Comparison of ENCODE assay signal across 9 cellular contexts in the genomic region with DNA sequence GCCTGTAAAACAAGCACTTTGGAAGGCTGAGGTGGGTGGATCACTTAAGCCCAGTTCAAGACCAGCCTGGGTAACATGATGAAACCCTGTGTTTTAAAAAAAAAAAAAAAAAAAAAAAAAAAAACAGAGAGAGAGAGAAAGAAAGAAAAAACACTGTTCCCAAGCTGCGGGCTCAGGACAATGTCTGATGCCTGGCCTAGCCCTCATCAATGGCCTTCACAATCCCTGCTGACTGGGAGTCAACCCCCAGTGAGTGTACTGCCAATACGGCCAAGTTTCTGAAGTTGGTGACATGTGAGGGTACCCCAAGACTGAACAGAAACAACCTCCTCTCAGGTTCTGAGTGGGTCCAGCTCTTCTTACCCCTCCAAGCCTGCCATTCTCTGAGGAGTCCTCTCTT.
DNase-seq lines count a peak whose midpoint lies in the region; ATAC-seq and TF ChIP-seq lines count a peak whose summit lies in the region.
"Had no signal": no experiment of that assay in that cellular context is flagged by ENCODE, and none has a peak within 500 bp of the region (broad histone marks: within the 10 kb centered on the region; RNA-seq: fewer than 3 reads in every experiment).

No MANE protein-coding gene starts in this region.

- H3K9me3 Mint-ChIP-seq in activated naive CD4-positive, alpha-beta T cell treated with anti-CD3 and anti-CD28 coated beads, Interleukin-2, amount 50 U/mL, for 72 hours = no peaks in the 10 kb centered on the region

- RAD21 ChIA-PET in HCT116 (lab: Charles Lee; ENCODE audit: low non-redundant PET in 1 of 2, low total read pairs in 2 of 2, uncharacterized antibody in 2 of 2, unreplicated experiment in 2 of 2) = no interaction called here

- H3K9ac ChIP-seq in HCT116 (ENCODE audit: low read length) (peak overlapping the region; percentile 14; the same call in 1 of the 2 replicates), skeletal muscle satellite cell (ENCODE audit: low read depth, low read length) (peak overlapping the region; percentile 55)

- H2AFZ ChIP-seq in HCT116 (ENCODE audit: low read depth, low read length, poor library complexity, severe bottlenecking) = no peak overlapping the region

- H3K9me2 ChIP-seq in HCT116 (ENCODE audit: insufficient read depth) = no peaks in the 10 kb centered on the region

- no peak for TF ChIP-seq POLR2A in HCT116 (IDR thresholded peaks at IDR 0.05; ENCODE audit: borderline replicate concordance, extremely low read depth, insufficient read depth, insufficient read length)

- no TSS peak for BruUV-seq in HCT116 (replicated peaks; lab: Mats Ljungman, UMichigan)

- H3K36me3 ChIP-seq in HCT116 (ENCODE audit: control insufficient read depth in 1 of 2, insufficient read depth in 2 of 2, low read length in 2 of 2) (peaks cover 0 to under 1% of the 10 kb centered on the region in 2 experiments; a peak in 1 of 4 replicates), skeletal muscle satellite cell (ENCODE audit: insufficient read depth, low read length) (peaks cover 1% of the 10 kb centered on the region)

- no peaks in the 10 kb centered on the region for H3K9me3 ChIP-seq in HCT116 (ENCODE audit: control insufficient read depth in 1 of 2, insufficient read depth in 1 of 2, low read depth in 1 of 2, low read length in 2 of 2)
- no peaks in the 10 kb centered on the region for H3K9me3 ChIP-seq in skeletal muscle satellite cell (replicated peaks; ENCODE audit: low read length)

- peaks cover 100% of the 10 kb centered on the region for H3K79me2 ChIP-seq in HCT116 (ENCODE audit: insufficient read depth, low read length)

- H3K4me3 ChIP-seq in HCT116 (replicated peaks in 1 of 2; ENCODE audit: low read depth in 1 of 2, low read length in 2 of 2) = no peak overlapping the region
- no peak overlapping the region for H3K4me3 ChIP-seq in skeletal muscle satellite cell (ENCODE audit: low read length)

- H3K27ac Mint-ChIP-seq in activated naive CD4-positive, alpha-beta T cell treated with anti-CD3 and anti-CD28 coated beads, Interleukin-2, amount 50 U/mL, for 72 hours = peak overlapping the region; percentile 28 to 75

- peaks cover 8% of the 10 kb centered on the region; the same call in 1 of the 2 replicates for H4K20me1 ChIP-seq in HCT116 (ENCODE audit: insufficient read depth)

- DNase-seq in HCT116 (ENCODE audit: low read depth, low spot score) (no peak), islet precursor cell (peak; percentile 32), UCSD-AML1 (lab: John Stamatoyannopoulos, UW; ENCODE audit: unreplicated experiment) (no peak)
- no peak for DNase-seq in activated naive CD4-positive, alpha-beta T cell treated with anti-CD3 and anti-CD28 coated beads, Interleukin-2, amount 50 U/mL, for 72 hours (ENCODE audit: low spot score in 2 of 2)
- no peak for DNase-seq in stimulated activated CD8-positive, alpha-beta memory T cell treated with anti-CD3 and anti-CD28 coated beads, Interleukin-4, amount 100 ng/mL, for 48 hours
- DNase-seq in activated effector memory CD4-positive, alpha-beta T cell treated with anti-CD3 and anti-CD28 coated beads, Interleukin-2, amount 50 U/mL, for 16 hours = no peak
- DNase-seq: NCI-H146 had no signal

- H3K36me3 Mint-ChIP-seq in activated naive CD4-positive, alpha-beta T cell treated with anti-CD3 and anti-CD28 coated beads, Interleukin-2, amount 50 U/mL, for 72 hours = no peaks in the 10 kb centered on the region

- H3K27me3 ChIP-seq in HCT116 (ENCODE audit: insufficient read depth, low read length) (no peaks in the 10 kb centered on the region), skeletal muscle satellite cell (ENCODE audit: control insufficient read depth, insufficient read depth, low read length) (no peaks in the 10 kb centered on the region)

- ATAC-seq in HCT116 (no peak), GM19452 (IDR thresholded peaks at IDR 0.05; ENCODE audit: unreplicated experiment) (no peak)
- ATAC-seq in activated naive CD4-positive, alpha-beta T cell treated with anti-CD3 and anti-CD28 coated beads, Interleukin-2, amount 50 U/mL, for 72 hours = peak; percentile 2 to 21

- peaks cover 62 to 78% of the 10 kb centered on the region in 2 experiments for H3K4me1 ChIP-seq in HCT116 (ENCODE audit: control insufficient read depth in 1 of 2, insufficient read depth in 2 of 2, low read length in 2 of 2)
- peaks cover 49% of the 10 kb centered on the region for H3K4me1 ChIP-seq in skeletal muscle satellite cell (ENCODE audit: control insufficient read depth, insufficient read depth, low read length)

- TF ChIP-seq CTCF in HCT116 (IDR thresholded peaks at IDR 0.05 in 2 of 3, conservative IDR thresholded peaks at IDR 0.05 in 1 of 3; ENCODE audit: borderline replicate concordance in 1 of 3, insufficient read depth in 1 of 3, low read depth in 2 of 3, low read length in 2 of 3) = no peak

- peak overlapping the region; percentile 20 for H3K4me2 ChIP-seq in HCT116 (ENCODE audit: low read length)
- H3K4me2 ChIP-seq in skeletal muscle satellite cell (ENCODE audit: low read length) = peak overlapping the region; percentile 29

- CTCF ChIA-PET in HCT116 (lab: Charles Lee) = no interaction called here

- no peak for TF ChIP-seq RAD21 in HCT116 (IDR thresholded peaks at IDR 0.05; ENCODE audit: low read depth)

- intact Hi-C loops in HCT116 (cut with micrococcal nuclease) = loop anchor here (5.0 kb wide), 1 partner anchor 153 kb away; no protein-coding TSS in a partner anchor

- peak overlapping the region; percentile 4; the same call in 1 of the 2 replicates for H3K27ac ChIP-seq in HCT116 (ENCODE audit: low read depth, low read length)

- POLR2A ChIA-PET in HCT116 (lab: Charles Lee) = interaction anchor here (0.6 kb wide), 1 partner anchor 87 kb away, joined by 3 read pairs; no protein-coding TSS in a partner anchor

TF ChIP-seq in HCT116, 20 proteins besides CTCF, POLR2A, EP300 and RAD21 (continues in another document):
- TF ChIP-seq EZH2 (IDR thresholded peaks at IDR 0.05) (no peak), EZH2phosphoT487 (IDR thresholded peaks at IDR 0.05; ENCODE audit: borderline replicate concordance) (no peak), POLR2AphosphoS5 (IDR thresholded peaks at IDR 0.05; ENCODE audit: low read depth, low read length) (no peak), ZFX (IDR thresholded peaks at IDR 0.05) (no peak), TCF7L2 (IDR thresholded peaks at IDR 0.05; ENCODE audit: borderline replicate concordance, extremely low read depth, insufficient read depth, insufficient read length) (no peak), CEBPB (IDR thresholded peaks at IDR 0.05; ENCODE audit: low read depth) (no peak), SIN3A (IDR thresholded peaks at IDR 0.05; ENCODE audit: low read depth) (no peak), SRF (IDR thresholded peaks at IDR 0.05; ENCODE audit: low read depth) (no peak), ATF3 (IDR thresholded peaks at IDR 0.05) (no peak), CBX3 (IDR thresholded peaks at IDR 0.05; ENCODE audit: low read depth) (no peak), FOSL1 (IDR thresholded peaks at IDR 0.05; ENCODE audit: low read depth) (no peak), JUND (IDR thresholded peaks at IDR 0.05) (no peak), ZNF274 (IDR thresholded peaks at IDR 0.05; ENCODE audit: low read depth, low read length) (no peak), REST (IDR thresholded peaks at IDR 0.05; ENCODE audit: low read depth) (no peak), EGR1 (IDR thresholded peaks at IDR 0.05; ENCODE audit: low read depth) (no peak), ELF1 (IDR thresholded peaks at IDR 0.05; ENCODE audit: borderline replicate concordance, low read depth) (no peak)
- TF ChIP-seq, protein P1, sequence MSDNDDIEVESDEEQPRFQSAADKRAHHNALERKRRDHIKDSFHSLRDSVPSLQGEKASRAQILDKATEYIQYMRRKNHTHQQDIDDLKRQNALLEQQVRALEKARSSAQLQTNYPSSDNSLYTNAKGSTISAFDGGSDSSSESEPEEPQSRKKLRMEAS (IDR thresholded peaks at IDR 0.05) = no peak

Comparison
In these comparisons a context has a peak if more than half of its experiments do, and no peak if none do; other contexts are left out.
1. ATAC-seq: peak in activated naive CD4-positive, alpha-beta T cell treated with anti-CD3 and anti-CD28 coated beads, Interleukin-2, amount 50 U/mL, for 72 hours (2 of 2); none in HCT116 (single experiment) and GM19452 (single experiment).